10 cellular contexts compared by ENCODE assay signal in genomic region chr12:108214486-108214885, GRCh38.
DNase-seq lines count a peak whose midpoint lies in the region; ATAC-seq and TF ChIP-seq lines count a peak whose summit lies in the region.
"Had no signal": no experiment of that assay in that cellular context is flagged by ENCODE, and none has a peak within 500 bp of the region (broad histone marks: within the 10 kb centered on the region; RNA-seq: fewer than 3 reads in every experiment).

No MANE protein-coding gene starts in this region.

- no peak overlapping the region for H3K4me3 ChIP-seq in lower lobe of right lung

- H3K9me3 ChIP-seq in lower lobe of right lung, result no peaks in the 10 kb centered on the region

- peaks cover 8% of the 10 kb centered on the region for H3K27me3 ChIP-seq in lower lobe of right lung (ENCODE audit: low read depth)

- DNase-seq in AG20443 (ENCODE audit: low spot score) (peak; percentile 62), GM20000 (ENCODE audit: low spot score) (peak; percentile 55), UCSD-AML1 (lab: John Stamatoyannopoulos, UW; ENCODE audit: unreplicated experiment) (peak; percentile 25), glomerular visceral epithelial cell (ENCODE audit: extremely low spot score) (peak; percentile 6), lower lobe of right lung (no peak), omental fat pad (ENCODE audit: low spot score) (no peak), posterior vena cava (ENCODE audit: low spot score) (no peak)
- no peak for DNase-seq in stimulated activated naive CD4-positive, alpha-beta T cell (lab: John Stamatoyannopoulos, UW)
- DNase-seq: NCI-H446 had no signal

- no peaks in the 10 kb centered on the region for H3K36me3 ChIP-seq in lower lobe of right lung

- TF ChIP-seq CTCF in GM20000 (IDR thresholded peaks at IDR 0.05; ENCODE audit: extremely low read depth, missing control alignments) (no peak), lower lobe of right lung (IDR thresholded peaks at IDR 0.05) (no peak), omental fat pad (IDR thresholded peaks at IDR 0.05) (no peak)

- H3K4me1 ChIP-seq in lower lobe of right lung, result no peaks in the 10 kb centered on the region

- ATAC-seq in lower lobe of right lung (no peak), omental fat pad (ENCODE audit: low FRiP score) (no peak)

- intact Hi-C loops in lower lobe of right lung (cut with DNase I) (no loop called here), posterior vena cava (cut with DNase I) (no loop called here)

- no peak overlapping the region for H3K27ac ChIP-seq in lower lobe of right lung
- H3K27ac ChIP-seq: parathyroid adenoma had no signal

Comparison
In these comparisons a context has a peak if more than half of its experiments do, and no peak if none do; other contexts are left out.
1. DNase-seq: peak in AG20443 (single experiment), GM20000 (single experiment), UCSD-AML1 (single experiment) and glomerular visceral epithelial cell (single experiment); none in lower lobe of right lung (single experiment), omental fat pad (single experiment), stimulated activated naive CD4-positive, alpha-beta T cell (0 of 6) and posterior vena cava (single experiment).